ENCODE assay signal across 11 cellular contexts in genomic region chr2:80573167-80573566, GRCh38.
"Had no signal": no experiment of that assay in that cellular context is flagged by ENCODE, and none has a peak within 500 bp of the region (broad histone marks: within the 10 kb centered on the region; RNA-seq: fewer than 3 reads in every experiment).

No MANE protein-coding gene starts in this region.

- H3K9ac ChIP-seq: GM23248 had no signal

- H3K9me3 ChIP-seq: HAP-1 had no signal

- H3K4me3 Mint-ChIP-seq: GM23338, H9, HFFc6 had no signal

- DNase-seq: GM23248, GOT3, H7, H9, HCEC 1CT, HFFc6 had no signal

- H3K27ac ChIP-seq: GM23248 had no signal

- H3K9me3 Mint-ChIP-seq: GM23338, H9 had no signal

- H3K27ac Mint-ChIP-seq: GM23338, H9, HFFc6 had no signal

- H3K4me1 Mint-ChIP-seq: GM23338, H9 had no signal

- H3K4me3 ChIP-seq: GM23248, GM23338, HAP-1 had no signal

- H2AFZ ChIP-seq: GM23248, GM23338 had no signal

- ATAC-seq: GM23338, HCT116 had no signal

- H3K4me1 ChIP-seq: HAP-1 had no signal

- FAIRE-seq: H1, H54 had no signal

- H3K36me3 ChIP-seq: HAP-1 had no signal

- H3K4me2 ChIP-seq: GM23338 had no signal
